ENCODE assay signal across 19 cellular contexts in genomic region chr6:117200067-117200466, GRCh38.
DNase-seq lines count a peak whose midpoint lies in the region; ATAC-seq, FAIRE-seq and TF ChIP-seq lines count a peak whose summit lies in the region.
"Had no signal": no experiment of that assay in that cellular context is flagged by ENCODE, and none has a peak within 500 bp of the region (broad histone marks: within the 10 kb centered on the region; RNA-seq: fewer than 3 reads in every experiment).

No MANE protein-coding gene starts in this region.

- H3K9me3 ChIP-seq in GM12878 (replicated peaks; ENCODE audit: control insufficient read depth, insufficient read depth, low read length) (no peaks in the 10 kb centered on the region), right cardiac atrium (ENCODE audit: control insufficient read depth, low read length) (no peaks in the 10 kb centered on the region), skeletal muscle tissue (ENCODE audit: control insufficient read depth in 3 of 3, low read length in 3 of 3) (no peaks in the 10 kb centered on the region), upper lobe of left lung (no peaks in the 10 kb centered on the region)
- H3K9me3 ChIP-seq: BE2C, SK-N-SH had no signal

- H4K20me1 ChIP-seq in GM12878 (ENCODE audit: control insufficient read depth, insufficient read depth) = no peaks in the 10 kb centered on the region

- no peaks in the 10 kb centered on the region for H3K27me3 Mint-ChIP-seq in activated T-cell treated with anti-CD3 and anti-CD28 coated beads, Interleukin-2, amount 50 U/mL, for 72 hours (ENCODE audit: low read depth)

- DNase-seq in NCI-H226 (peak; percentile 28), GM12878 (ENCODE audit: low read depth, low spot score) (no peak), right cardiac atrium (peak; percentile 45 to 75 (median 60)), foreskin melanocyte (no peak), upper lobe of left lung (no peak)
- no peak for DNase-seq in activated T-cell treated with anti-CD3 and anti-CD28 coated beads, Interleukin-2, amount 50 U/mL, for 72 hours
- DNase-seq: BE2C; CD4-positive, alpha-beta memory T cell; DND-41; H7; Kasumi-1; NCI-H1436; NCI-H2081; NCI-H2227 treated with DMSO at 0.1 percent for 48 hours; NCI-H69; NK-92 treated with Interleukin-12 subunit alpha and Interleukin-12 subunit beta, amount 100 ng/mL, for 24 hours; PC-3; SK-N-SH had no signal

- RAD21 ChIA-PET in GM12878 (lab: Charles Lee; ENCODE audit: unreplicated experiment) = interaction anchor here (1.2 kb wide), 1 partner anchor 228 kb away, joined by 3 read pairs; no protein-coding TSS in a partner anchor

- no peak overlapping the region for H3K27ac Mint-ChIP-seq in activated T-cell treated with anti-CD3 and anti-CD28 coated beads, Interleukin-2, amount 50 U/mL, for 72 hours
- H3K27ac Mint-ChIP-seq: CD4-positive, alpha-beta memory T cell had no signal

- no peaks in the 10 kb centered on the region for H3K9me3 Mint-ChIP-seq in activated T-cell treated with anti-CD3 and anti-CD28 coated beads, Interleukin-2, amount 50 U/mL, for 72 hours

- H3K4me3 ChIP-seq in GM12878 (no peak overlapping the region), right cardiac atrium (ENCODE audit: low read length) (no peak overlapping the region), skeletal muscle tissue (ENCODE audit: low read length in 3 of 3) (no peak overlapping the region), upper lobe of left lung (no peak overlapping the region)

- intact Hi-C loops in GM12878 (cut with micrococcal nuclease; ENCODE audit: unreplicated experiment) (no loop called here), right cardiac atrium (cut with DNase I) (no loop called here)

- TF ChIP-seq CTCF in GM12878 (IDR thresholded peaks at IDR 0.05 in 2 of 3, conservative IDR thresholded peaks at IDR 0.05 in 1 of 3; ENCODE audit: control insufficient read depth in 2 of 3, extremely low read depth in 1 of 3, insufficient read depth in 1 of 3, low read depth in 3 of 3, low read length in 3 of 3) (no peak), upper lobe of left lung (IDR thresholded peaks at IDR 0.05) (no peak)

- in situ Hi-C loops in GM12878 (cut with MboI) = no loop called here

- H3K27me3 ChIP-seq in GM12878 (replicated peaks in 1 of 2; ENCODE audit: control insufficient read depth in 2 of 2, insufficient read depth in 2 of 2, low read length in 1 of 2) (no peaks in the 10 kb centered on the region), right cardiac atrium (ENCODE audit: control insufficient read depth, insufficient read depth) (no peaks in the 10 kb centered on the region), skeletal muscle tissue (ENCODE audit: control insufficient read depth in 3 of 3, insufficient read depth in 3 of 3, low read length in 3 of 3) (no peaks in the 10 kb centered on the region), upper lobe of left lung (no peaks in the 10 kb centered on the region)
- H3K27me3 ChIP-seq: BE2C had no signal

- H3K4me2 ChIP-seq in GM12878 (ENCODE audit: control insufficient read depth, insufficient read depth) = no peak overlapping the region
- H3K4me2 ChIP-seq: SK-N-SH had no signal

- SMC1A ChIA-PET in GM12878 (lab: Charles Lee; ENCODE audit: uncharacterized antibody, unreplicated experiment) = no interaction called here

- H3K27ac ChIP-seq in GM12878 (ENCODE audit: control insufficient read depth, insufficient read depth) (no peak overlapping the region), right cardiac atrium (ENCODE audit: low read length) (peak overlapping the region; percentile 6), skeletal muscle tissue (ENCODE audit: low read depth, low read length) (peak overlapping the region; percentile 70), upper lobe of left lung (no peak overlapping the region)

- no peaks in the 10 kb centered on the region for H3K79me2 ChIP-seq in GM12878 (ENCODE audit: control insufficient read depth, insufficient read depth, low read length)

- no peak overlapping the region for H3K4me3 Mint-ChIP-seq in activated T-cell treated with anti-CD3 and anti-CD28 coated beads, Interleukin-2, amount 50 U/mL, for 72 hours
- H3K4me3 Mint-ChIP-seq: CD4-positive, alpha-beta memory T cell had no signal

- no peak for FAIRE-seq in GM12878 (lab: Jason Lieb, UNC)

- no peaks in the 10 kb centered on the region for H3K4me1 Mint-ChIP-seq in activated T-cell treated with anti-CD3 and anti-CD28 coated beads, Interleukin-2, amount 50 U/mL, for 72 hours (ENCODE audit: low read depth)
- H3K4me1 Mint-ChIP-seq: CD4-positive, alpha-beta memory T cell had no signal

- POLR2A ChIA-PET in GM12878 (lab: Charles Lee) = no interaction called here

- H3K36me3 ChIP-seq in GM12878 (ENCODE audit: control insufficient read depth in 2 of 2, insufficient read depth in 2 of 2, low read length in 1 of 2) (no peaks in the 10 kb centered on the region), skeletal muscle tissue (ENCODE audit: control insufficient read depth in 3 of 3, insufficient read depth in 3 of 3, low read length in 3 of 3) (no peaks in the 10 kb centered on the region), upper lobe of left lung (no peaks in the 10 kb centered on the region)
- H3K36me3 ChIP-seq: BE2C had no signal

- WGBS in GM12878 (ENCODE audit: insufficient coverage, insufficient replicate concordance, low lambda C conversion rate, missing lambda C conversion rate) = 47% methylated on average over 2 of the region's 2 CpGs
- 65% methylated on average over 2 of the region's 2 CpGs for WGBS in right cardiac atrium
- 77 to 86% methylated on average over 2 of the region's 2 CpGs for WGBS in upper lobe of left lung, 2 donors

- H3K4me1 ChIP-seq in GM12878 (ENCODE audit: control insufficient read depth, insufficient read depth, low read length) (no peaks in the 10 kb centered on the region), right cardiac atrium (ENCODE audit: control insufficient read depth, insufficient read depth, low read length) (no peaks in the 10 kb centered on the region), skeletal muscle tissue (ENCODE audit: control insufficient read depth in 3 of 3, insufficient read depth in 3 of 3, low read length in 3 of 3) (peaks cover 0 to 2% (median 0%) of the 10 kb centered on the region in 3 donors), upper lobe of left lung (no peaks in the 10 kb centered on the region)
- H3K4me1 ChIP-seq: BE2C had no signal

- H2AFZ ChIP-seq in GM12878 (ENCODE audit: control insufficient read depth, low read depth, low read length) = no peak overlapping the region

- peak; percentile 36; the same call in 1 of the 3 replicates for ATAC-seq in GM12878
- peak; percentile 76 to 78 for ATAC-seq in right cardiac atrium
- no peak for ATAC-seq in activated T-cell treated with anti-CD3 and anti-CD28 coated beads, Interleukin-2, amount 50 U/mL, for 72 hours (replicated peaks in 1 of 2)
- no peak for ATAC-seq in upper lobe of left lung (ENCODE audit: low FRiP score in 2 of 2)
- ATAC-seq: PC-3 had no signal

- no peak for TF ChIP-seq EP300 in GM12878 (IDR thresholded peaks at IDR 0.05; ENCODE audit: borderline replicate concordance in 1 of 2, control insufficient read depth in 1 of 2, low read depth in 2 of 2, low read length in 2 of 2)
- TF ChIP-seq EP300 in upper lobe of left lung (IDR thresholded peaks at IDR 0.05) = no peak

- no peak for TF ChIP-seq RAD21 in GM12878 (IDR thresholded peaks at IDR 0.05; ENCODE audit: insufficient read depth, low read depth, low read length)

- BruUV-seq in GM12878 (replicated peaks; lab: Mats Ljungman, UMichigan) = no TSS peak

- CTCF ChIA-PET in GM12878 (lab: Yijun Ruan, JAX) = interaction anchor here (0.6 kb wide), 1 partner anchor 228 kb away, joined by 3 read pairs; no protein-coding TSS in a partner anchor

- H3K9ac ChIP-seq in GM12878 (ENCODE audit: control insufficient read depth, insufficient read depth, low read length) (no peak overlapping the region), skeletal muscle tissue (ENCODE audit: low read depth in 1 of 3, low read length in 3 of 3) (peak overlapping the region in 2 of 3 donors; percentile 5 to 10)
- H3K9ac ChIP-seq: SK-N-SH had no signal

- H3K36me3 Mint-ChIP-seq in activated T-cell treated with anti-CD3 and anti-CD28 coated beads, Interleukin-2, amount 50 U/mL, for 72 hours (ENCODE audit: insufficient read depth in 2 of 2) = no peaks in the 10 kb centered on the region
- H3K36me3 Mint-ChIP-seq: CD4-positive, alpha-beta memory T cell had no signal

- TF ChIP-seq POLR2A in GM12878 (IDR thresholded peaks at IDR 0.05; ENCODE audit: low read depth, low read length) = no peak
- TF ChIP-seq POLR2A in upper lobe of left lung (IDR thresholded peaks at IDR 0.05) = no peak

TF ChIP-seq in GM12878, 131 proteins besides CTCF, POLR2A, EP300 and RAD21 (continues in another document):
- TF ChIP-seq ZBTB11 (CRISPR knock-in tag; IDR thresholded peaks at IDR 0.05) (no peak), SUPT20H (IDR thresholded peaks at IDR 0.05; ENCODE audit: borderline replicate concordance, control insufficient read depth, low read depth, low read length) (no peak), IKZF1 (conservative IDR thresholded peaks at IDR 0.05) (no peak), EZH2 (IDR thresholded peaks at IDR 0.05; ENCODE audit: borderline replicate concordance, control insufficient read depth, low read depth, low read length) (no peak), ZNF274 (IDR thresholded peaks at IDR 0.05; ENCODE audit: insufficient read depth, insufficient read length) (no peak), SP1 (IDR thresholded peaks at IDR 0.05; ENCODE audit: low read depth, low read length) (no peak)

Comparison
In these comparisons a context has a peak if more than half of its experiments do, and no peak if none do; other contexts are left out.
1. DNase-seq: peak in NCI-H226 (single experiment) and right cardiac atrium (3 of 3); none in GM12878 (single experiment), foreskin melanocyte (single experiment), activated T-cell treated with anti-CD3 and anti-CD28 coated beads, Interleukin-2, amount 50 U/mL, for 72 hours (0 of 2) and upper lobe of left lung (0 of 2).
2. ATAC-seq: peak in GM12878 (single experiment) and right cardiac atrium (2 of 2); none in activated T-cell treated with anti-CD3 and anti-CD28 coated beads, Interleukin-2, amount 50 U/mL, for 72 hours (0 of 2) and upper lobe of left lung (0 of 2).
3. H3K27ac ChIP-seq: peak in right cardiac atrium (single experiment) and skeletal muscle tissue (single experiment); none in GM12878 (single experiment) and upper lobe of left lung (0 of 4).